Comparison of ENCODE assay signal across 9 cellular contexts in the genomic region with DNA sequence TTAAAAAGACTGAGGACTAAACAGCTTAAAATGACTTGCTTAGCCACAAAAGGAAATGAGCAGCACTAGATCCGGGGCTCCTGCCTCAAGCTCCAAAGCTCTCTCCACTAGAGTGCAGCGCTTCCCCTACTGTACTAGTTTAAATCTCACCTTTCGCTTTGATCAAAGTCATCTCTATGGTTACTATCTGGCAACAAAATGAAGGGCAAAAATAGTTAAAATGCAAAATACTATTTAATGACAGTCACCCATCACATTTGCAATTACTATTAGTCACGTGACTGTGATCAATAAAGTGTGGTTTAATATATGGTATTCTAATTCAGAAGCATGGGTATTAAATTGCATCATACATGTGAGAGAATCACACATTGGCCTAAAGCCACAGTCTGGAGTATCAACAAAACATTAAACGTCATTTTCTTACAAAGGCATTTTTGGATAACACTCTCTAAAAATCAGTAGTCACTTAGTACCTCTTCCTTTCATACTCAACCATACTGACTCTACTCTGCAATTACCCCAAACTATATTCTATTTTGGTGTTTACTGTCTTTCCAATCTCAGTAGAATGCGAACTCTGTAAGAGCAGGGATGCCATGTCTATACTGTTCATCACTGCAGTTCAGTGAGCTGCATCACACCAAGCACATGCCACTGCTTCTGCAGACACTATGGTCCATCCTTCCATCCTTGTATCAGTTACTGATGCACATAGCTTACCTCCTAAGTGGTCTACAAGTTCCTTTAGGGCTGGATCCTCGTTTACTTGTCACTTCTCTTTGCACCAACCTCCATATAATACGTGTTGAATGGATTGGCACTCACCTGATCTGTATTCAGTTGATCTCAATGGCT. TPM values are rescaled to one million over a fixed set of nuclear protein-coding genes. Genes with fewer than 3 reads are reported as not detected.
A peak's percentile ranks its signal among the peaks of the same experiment; 100 is the strongest.
DNase-seq lines count a peak whose midpoint lies in the region; ATAC-seq, FAIRE-seq and TF ChIP-seq lines count a peak whose summit lies in the region.
"Had no signal": no experiment of that assay in that cellular context is flagged by ENCODE, and none has a peak within 500 bp of the region (broad histone marks: within the 10 kb centered on the region; RNA-seq: fewer than 3 reads in every experiment).

No MANE protein-coding gene starts in this region.

- in situ Hi-C loops in HepG2 (cut with HindIII; ENCODE audit: extremely low pct_ligation_motif_present, low pct_unique_long_range_greater_than_20kb): no loop called here

- peaks cover 68% of the 10 kb centered on the region for H3K4me1 Mint-ChIP-seq in activated naive CD8-positive, alpha-beta T cell (ENCODE audit: low read depth)

- peaks cover 23% of the 10 kb centered on the region for H3K36me3 Mint-ChIP-seq in activated naive CD8-positive, alpha-beta T cell

- peak overlapping the region; percentile 68 for H3K4me3 Mint-ChIP-seq in activated naive CD8-positive, alpha-beta T cell

- CTCF ChIA-PET in HepG2 (lab: Yijun Ruan, JAX; ENCODE audit: low intra/inter-chr PET ratio, low total read pairs): no interaction called here

- peak overlapping the region; percentile 92 for H3K27ac Mint-ChIP-seq in activated naive CD8-positive, alpha-beta T cell

- H3K27ac ChIP-seq in HepG2 (ENCODE audit: extremely low read length, insufficient read depth, low read length): no peak overlapping the region

- H4K20me1 ChIP-seq in HepG2 (ENCODE audit: insufficient read depth, low read length): peaks cover 50% of the 10 kb centered on the region

- no peak overlapping the region for H3K4me3 ChIP-seq in HepG2 (replicated peaks in 1 of 3; ENCODE audit: insufficient read depth in 1 of 3, low read depth in 2 of 3, low read length in 3 of 3)

- peak; percentile 83 for ATAC-seq in HepG2

- no peak for TF ChIP-seq EP300 in HepG2 (IDR thresholded peaks at IDR 0.05; ENCODE audit: low read depth in 2 of 2, low read length in 2 of 2)
- TF ChIP-seq EP300 in HepG2 (CRISPR knock-in tag; IDR thresholded peaks at IDR 0.05; ENCODE audit: borderline replicate concordance): no peak

- no peaks in the 10 kb centered on the region for H3K27me3 Mint-ChIP-seq in activated naive CD8-positive, alpha-beta T cell

- FAIRE-seq in HepG2 (lab: Jason Lieb, UNC): no peak
- FAIRE-seq: A204.1 had no signal

- H3K27me3 ChIP-seq in HepG2 (ENCODE audit: control insufficient read depth in 1 of 2, insufficient read depth in 2 of 2, low read length in 2 of 2): no peaks in the 10 kb centered on the region; a peak in 1 of 5 replicates

- DNase-seq in DMS 273 (lab: John Stamatoyannopoulos, UW; ENCODE audit: unreplicated experiment): peak; percentile 54
- DNase-seq in DMS 273 treated with DMSO at 0.1 percent for 48 hours (lab: John Stamatoyannopoulos, UW): no peak
- DNase-seq in NCI-H82 (lab: John Stamatoyannopoulos, UW): peak; percentile 65
- DNase-seq in HepG2 (ENCODE audit: low spot score): no peak
- no peak for DNase-seq in NK-92 (lab: John Stamatoyannopoulos, UW; ENCODE audit: unreplicated experiment)
- no peak for DNase-seq in hepatic stellate cell (ENCODE audit: low spot score)
- no peak for DNase-seq in cerebellum (ENCODE audit: low spot score)

- peak; percentile 34 for TF ChIP-seq CTCF in HepG2 (CRISPR knock-in tag; IDR thresholded peaks at IDR 0.05)

- no peak overlapping the region for H3K9ac ChIP-seq in HepG2 (ENCODE audit: insufficient read depth, low read depth, low read length)

- peak overlapping the region; percentile 4; the same call in 1 of the 2 replicates for H3K4me2 ChIP-seq in HepG2 (ENCODE audit: low read depth, low read length)

- no peak overlapping the region for H2AFZ ChIP-seq in HepG2 (ENCODE audit: low read length)

- peaks cover 39% of the 10 kb centered on the region for H3K4me1 ChIP-seq in HepG2 (ENCODE audit: insufficient read depth, low read length)

- H3K9me3 ChIP-seq in HepG2 (ENCODE audit: low read length): no peaks in the 10 kb centered on the region

- WGBS in HepG2 (ENCODE audit: low lambda C conversion rate): 82% methylated on average over 8 of the region's 8 CpGs

- POLR2A ChIA-PET in HepG2 (lab: Yijun Ruan, JAX): no interaction called here

- TF ChIP-seq POLR2A in HepG2 (IDR thresholded peaks at IDR 0.05; ENCODE audit: insufficient read depth in 1 of 2, low read depth in 2 of 2, low read length in 2 of 2): no peak; a peak in 1 of 4 replicates

- no peaks in the 10 kb centered on the region for H3K9me3 Mint-ChIP-seq in activated naive CD8-positive, alpha-beta T cell (ENCODE audit: low read depth)

- no peak for TF ChIP-seq RAD21 in HepG2 (CRISPR knock-in tag; IDR thresholded peaks at IDR 0.05)

- peaks cover 13 to 61% of the 10 kb centered on the region in 2 experiments for H3K36me3 ChIP-seq in HepG2 (replicated peaks in 1 of 2; ENCODE audit: control insufficient read depth in 1 of 2, insufficient read depth in 2 of 2, low read length in 2 of 2)

- no TSS peak for BruUV-seq in HepG2 (replicated peaks; lab: Mats Ljungman, UMichigan)

- intact Hi-C loops in HepG2 (cut with micrococcal nuclease; ENCODE audit: unreplicated experiment): loop anchor here (10.0 kb wide), 1 partner anchor 115 kb away; the partner anchor contains the start of gene HELZ

- H3K79me2 ChIP-seq in HepG2 (ENCODE audit: insufficient read depth, low read length): peaks cover 77% of the 10 kb centered on the region

TF ChIP-seq in HepG2, 621 proteins besides CTCF, POLR2A, EP300 and RAD21 (continues in another document):
- TF ChIP-seq ZNF891 (CRISPR knock-in tag; IDR thresholded peaks at IDR 0.05) (no peak), SRF (IDR thresholded peaks at IDR 0.05; ENCODE audit: low read depth, low read length) (peak; percentile 56; the same call in 1 of the 2 replicates), STAG1 (CRISPR knock-in tag; IDR thresholded peaks at IDR 0.05) (peak; percentile 31), RBFOX2 (IDR thresholded peaks at IDR 0.05; ENCODE audit: low read depth, low read length) (0 out of 2 replicates have a peak, but pooled peaks have one; percentile 15)

RNA-seq across cellular contexts. Expression of gene PSMD12, which starts 6.2 kb away (rescaled TPM):
- 71.7 and 115 TPM in 2 replicates for total RNA-seq in HepG2 (2016; rRNA removed; fragmentation: Illumina TruSeq; extraction: Trizol)
- total RNA-seq in HepG2 (2016; cell fraction: cytosol; rRNA removed; fragmentation: Illumina TruSeq; extraction: Trizol; ENCODE audit: low read depth): 7.4 and 12.1 TPM in 2 replicates
- 75.7 and 110 TPM in 2 replicates for total RNA-seq in HepG2 (2016; cell fraction: insoluble cytoplasmic fraction; rRNA removed; fragmentation: Illumina TruSeq; extraction: Trizol)
- total RNA-seq in HepG2 (2016; cell fraction: membrane; rRNA removed; fragmentation: Illumina TruSeq; extraction: Trizol): 18.1 and 21.0 TPM in 2 replicates
- 55.8 and 57.0 TPM in 2 replicates for total RNA-seq in HepG2 (2016; cell fraction: nucleus; rRNA removed; fragmentation: Illumina TruSeq; extraction: Trizol)
- polyA plus RNA-seq in HepG2 (2011; rRNA removed): 25.3 and 27.4 TPM in 2 replicates
- polyA plus RNA-seq in HepG2 (2011; cell fraction: cytosol; rRNA removed): 15.9 and 21.9 TPM in 2 replicates
- 13.2 and 13.6 TPM in 2 replicates for polyA plus RNA-seq in HepG2 (2011; cell fraction: nucleus; rRNA removed)
- 54.8 and 61.8 TPM in 2 replicates for polyA plus RNA-seq in HepG2 (2012)
- polyA plus RNA-seq in HepG2 (2016; cell fraction: cytosol; fragmentation: Illumina TruSeq; extraction: Trizol; ENCODE audit: low read depth): 10.3 and 10.9 TPM in 2 replicates
- polyA plus RNA-seq in HepG2 (2016; cell fraction: insoluble cytoplasmic fraction; fragmentation: Illumina TruSeq; extraction: Trizol; ENCODE audit: low read depth): 145 and 154 TPM in 2 replicates
- 14.8 and 15.6 TPM in 2 replicates for polyA plus RNA-seq in HepG2 (2016; cell fraction: membrane; fragmentation: Illumina TruSeq; extraction: Trizol; ENCODE audit: low read depth)
- polyA plus RNA-seq in HepG2 (2016; cell fraction: nucleus; fragmentation: Illumina TruSeq; extraction: Trizol; ENCODE audit: insufficient read depth, low read depth): 77.3 and 80.9 TPM in 2 replicates
- polyA minus RNA-seq in HepG2 (2011; rRNA and poly(A)+ RNA removed; ENCODE audit: low replicate concordance): 7.5 and 11.6 TPM in 2 replicates
- polyA minus RNA-seq in HepG2 (2011; cell fraction: cytosol; rRNA and poly(A)+ RNA removed): 26.6 and 26.8 TPM in 2 replicates
- 50.7 and 56.8 TPM in 2 replicates for polyA minus RNA-seq in HepG2 (2011; cell fraction: nucleus; rRNA and poly(A)+ RNA removed)
- total RNA-seq in cerebellum: 45.5 TPM

RNA-seq across cellular contexts. Expression of gene PITPNC1, which starts 16.9 kb away (rescaled TPM):
- total RNA-seq in HepG2 (2016; rRNA removed; fragmentation: Illumina TruSeq; extraction: Trizol) (3.7 and 4.1 TPM in 2 replicates), cerebellum (44.2 TPM)
- 2.6 and 3.8 TPM in 2 replicates for total RNA-seq in HepG2 (2016; cell fraction: cytosol; rRNA removed; fragmentation: Illumina TruSeq; extraction: Trizol; ENCODE audit: low read depth)
- total RNA-seq in HepG2 (2016; cell fraction: insoluble cytoplasmic fraction; rRNA removed; fragmentation: Illumina TruSeq; extraction: Trizol): 3.1 and 4.2 TPM in 2 replicates
- total RNA-seq in HepG2 (2016; cell fraction: membrane; rRNA removed; fragmentation: Illumina TruSeq; extraction: Trizol): 5.9 and 7.2 TPM in 2 replicates
- total RNA-seq in HepG2 (2016; cell fraction: nucleus; rRNA removed; fragmentation: Illumina TruSeq; extraction: Trizol): 3.4 and 3.9 TPM in 2 replicates
- polyA plus RNA-seq in HepG2 (2011; rRNA removed): 3.8 and 5.7 TPM in 2 replicates
- polyA plus RNA-seq in HepG2 (2011; cell fraction: cytosol; rRNA removed): 3.4 and 4.7 TPM in 2 replicates
- 1.5 and 1.9 TPM in 2 replicates for polyA plus RNA-seq in HepG2 (2011; cell fraction: nucleus; rRNA removed)
- 4.6 and 6.5 TPM in 2 replicates for polyA plus RNA-seq in HepG2 (2012)
- polyA plus RNA-seq in HepG2 (2016; cell fraction: cytosol; fragmentation: Illumina TruSeq; extraction: Trizol; ENCODE audit: low read depth): 5.8 and 6.2 TPM in 2 replicates
- 4.8 and 6.5 TPM in 2 replicates for polyA plus RNA-seq in HepG2 (2016; cell fraction: insoluble cytoplasmic fraction; fragmentation: Illumina TruSeq; extraction: Trizol; ENCODE audit: low read depth)
- 8.3 and 9.8 TPM in 2 replicates for polyA plus RNA-seq in HepG2 (2016; cell fraction: membrane; fragmentation: Illumina TruSeq; extraction: Trizol; ENCODE audit: low read depth)
- 4.8 and 6.1 TPM in 2 replicates for polyA plus RNA-seq in HepG2 (2016; cell fraction: nucleus; fragmentation: Illumina TruSeq; extraction: Trizol; ENCODE audit: insufficient read depth, low read depth)
- 2.4 and 9.2 TPM in 2 replicates for polyA minus RNA-seq in HepG2 (2011; rRNA and poly(A)+ RNA removed; ENCODE audit: low replicate concordance)
- polyA minus RNA-seq in HepG2 (2011; cell fraction: cytosol; rRNA and poly(A)+ RNA removed): 3.4 and 3.7 TPM in 2 replicates
- 5.8 and 7.1 TPM in 2 replicates for polyA minus RNA-seq in HepG2 (2011; cell fraction: nucleus; rRNA and poly(A)+ RNA removed)

Comparison
In these comparisons a context has a peak if more than half of its experiments do, and no peak if none do; other contexts are left out.
1. DNase-seq: peak in DMS 273 (single experiment) and NCI-H82 (single experiment); none in DMS 273 treated with DMSO at 0.1 percent for 48 hours (single experiment), HepG2 (single experiment), NK-92 (single experiment), hepatic stellate cell (single experiment) and cerebellum (single experiment).